In the genomic region with DNA sequence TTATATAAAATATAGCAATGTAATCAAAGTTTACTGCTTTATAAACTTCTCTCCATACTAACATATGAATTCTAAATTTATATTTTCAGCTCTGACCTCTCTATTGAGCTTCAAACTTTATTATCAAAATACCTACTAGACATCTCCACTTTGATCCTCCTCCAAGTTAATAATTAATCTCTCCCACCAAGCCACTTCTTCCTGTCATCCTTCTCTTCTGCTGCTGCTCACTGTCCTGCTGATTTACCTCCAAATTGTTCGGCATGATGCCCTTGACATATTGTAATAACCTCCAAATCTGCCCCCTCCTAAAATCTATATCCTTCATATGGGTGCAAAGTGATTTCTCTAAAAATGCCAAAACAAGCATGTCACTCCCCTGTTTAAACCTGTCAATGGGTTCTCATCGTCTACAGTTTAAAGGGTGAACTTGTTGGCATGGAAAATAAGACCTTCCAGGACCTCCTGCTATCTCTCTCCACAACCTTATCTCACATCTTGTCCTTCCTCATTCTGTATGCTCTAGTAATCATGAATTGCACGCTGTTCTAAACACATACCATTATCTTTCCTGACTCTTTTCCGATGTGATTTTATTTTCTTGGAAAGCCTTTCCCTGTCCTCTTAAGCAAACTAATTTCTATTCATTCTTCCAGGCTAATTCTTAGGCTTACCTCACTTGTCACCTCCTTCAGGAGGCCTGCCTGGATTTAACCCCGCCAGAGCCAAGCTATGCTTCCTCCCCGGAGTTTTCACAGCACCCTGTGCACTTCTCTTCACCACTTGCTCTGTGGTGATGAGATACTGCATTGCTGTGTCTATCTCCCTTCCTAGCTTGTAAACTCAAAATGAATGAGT, we compare ENCODE assay signal across 18 cellular contexts. TPM values are rescaled to one million over a fixed set of nuclear protein-coding genes. Genes with fewer than 3 reads are reported as not detected.
DNase-seq lines count a peak whose midpoint lies in the region; ATAC-seq, FAIRE-seq and TF ChIP-seq lines count a peak whose summit lies in the region.
"Had no signal": no experiment of that assay in that cellular context is flagged by ENCODE, and none has a peak within 500 bp of the region (broad histone marks: within the 10 kb centered on the region; RNA-seq: fewer than 3 reads in every experiment).

No MANE protein-coding gene starts in this region.

- DNase-seq in A549 (ENCODE audit: low read depth in 1 of 2, low spot score in 1 of 2) (no peak), GM19239 (ENCODE audit: insufficient read length, low spot score) (no peak), kidney tubule cell (ENCODE audit: low spot score) (peak; percentile 21), HFFc6 (no peak), suprapubic skin (ENCODE audit: low spot score in 2 of 2) (no peak), T-helper 9 cell (no peak)
- DNase-seq: EL, Karpas-422, NCI-H1417, NCI-H2081 treated with DMSO at 0.1 percent for 48 hours, OCI-M1 had no signal

- POLR2A ChIA-PET in A549 (lab: Yijun Ruan, JAX), result no interaction called here

- ATAC-seq in A549, result no peak
- ATAC-seq: HCT116 had no signal

- no peak for TF ChIP-seq EP300 in A549 (IDR thresholded peaks at IDR 0.05)
- no peak for TF ChIP-seq EP300 in suprapubic skin (IDR thresholded peaks at IDR 0.05)

- H3K4me1 ChIP-seq in A549, result no peaks in the 10 kb centered on the region
- H3K4me1 ChIP-seq in suprapubic skin, result peaks cover 22% of the 10 kb centered on the region

- peaks cover 24% of the 10 kb centered on the region for H3K4me1 Mint-ChIP-seq in HFFc6 (ENCODE audit: low read depth)
- H3K4me1 Mint-ChIP-seq: B cell, CD14-positive monocyte, IgD-negative memory B cell had no signal

- TF ChIP-seq CTCF in A549 (IDR thresholded peaks at IDR 0.05) (no peak), VCaP (conservative IDR thresholded peaks at IDR 0.05) (no peak), HFFc6 (IDR thresholded peaks at IDR 0.05) (no peak), suprapubic skin (IDR thresholded peaks at IDR 0.05) (no peak)

- FAIRE-seq in A549 (lab: Jason Lieb, UNC) (no peak), GM19239 (lab: Jason Lieb, UNC) (peak; percentile 21)
- FAIRE-seq: H1, HTR-8/SVneo had no signal

- no peak overlapping the region for H3K27ac ChIP-seq in A549
- H3K27ac ChIP-seq in VCaP, result peak overlapping the region; percentile 67
- H3K27ac ChIP-seq in suprapubic skin, result no peak overlapping the region

- no peaks in the 10 kb centered on the region for H3K9me3 Mint-ChIP-seq in HFFc6
- H3K9me3 Mint-ChIP-seq: CD14-positive monocyte, IgD-negative memory B cell had no signal

- H3K4me3 Mint-ChIP-seq in HFFc6, result no peak overlapping the region
- H3K4me3 Mint-ChIP-seq: B cell, CD14-positive monocyte, IgD-negative memory B cell had no signal

- TF ChIP-seq RAD21 in A549 (conservative IDR thresholded peaks at IDR 0.05 in 1 of 2, IDR thresholded peaks at IDR 0.05 in 1 of 2), result no peak

- CTCF ChIA-PET in A549 (lab: Yijun Ruan, JAX), result no interaction called here

- H3K4me3 ChIP-seq in A549 (no peak overlapping the region), suprapubic skin (no peak overlapping the region)

- H3K27me3 ChIP-seq in suprapubic skin, result no peaks in the 10 kb centered on the region

- H3K4me2 ChIP-seq in A549, result no peak overlapping the region

- peaks cover 6% of the 10 kb centered on the region; the same call in 1 of the 2 replicates for H3K27me3 Mint-ChIP-seq in HFFc6 (ENCODE audit: insufficient read depth)
- H3K27me3 Mint-ChIP-seq: IgD-negative memory B cell had no signal

- H3K36me3 ChIP-seq in suprapubic skin, result no peaks in the 10 kb centered on the region

- H3K9me3 ChIP-seq in A549 (no peaks in the 10 kb centered on the region), suprapubic skin (no peaks in the 10 kb centered on the region)

- 84% methylated on average over 6 of the region's 6 CpGs for WGBS in A549 (ENCODE audit: missing lambda C conversion rate)
- WGBS in suprapubic skin, result 87% methylated on average over 6 of the region's 6 CpGs

- H3K36me3 Mint-ChIP-seq in HFFc6 (ENCODE audit: low read depth), result no peaks in the 10 kb centered on the region
- H3K36me3 Mint-ChIP-seq: CD14-positive monocyte had no signal

- H3K27ac Mint-ChIP-seq in HFFc6, result no peak overlapping the region
- H3K27ac Mint-ChIP-seq: B cell, CD14-positive monocyte, IgD-negative memory B cell had no signal

- no peak for TF ChIP-seq POLR2A in A549 (IDR thresholded peaks at IDR 0.05; ENCODE audit: low read length)
- no peak for TF ChIP-seq POLR2A in suprapubic skin (IDR thresholded peaks at IDR 0.05)

TF ChIP-seq in A549, 52 proteins besides CTCF, POLR2A, EP300 and RAD21:
- TF ChIP-seq CBX2 (IDR thresholded peaks at IDR 0.05; ENCODE audit: borderline replicate concordance, low read depth) (no peak), ZFP36 (IDR thresholded peaks at IDR 0.05; ENCODE audit: borderline replicate concordance, partially characterized antibody) (peak; percentile 30), ZNF302 (CRISPR knock-in tag; IDR thresholded peaks at IDR 0.05) (no peak)

RNA-seq across cellular contexts. Expression of a gene that starts 52.1 kb away (rescaled TPM):
- polyA plus RNA-seq in A549 (2011; rRNA removed) (20.2 and 27.3 TPM in 2 replicates), A549 (2017; fragmentation: RNase III; extraction: RNeasy Plus Mini Kit Qiagen cat#74134 plus additional on column Dnase treatment) (40.4 to 47.5 TPM (median 45.6 TPM) in 3 replicates)
- polyA plus RNA-seq in A549 (2012; cell fraction: cytosol; rRNA removed), result 7.2 and 8.7 TPM in 2 replicates
- polyA plus RNA-seq in A549 (2012; cell fraction: nucleus; rRNA removed), result 5.0 and 5.3 TPM in 2 replicates
- 4.4 and 5.1 TPM in 2 replicates for polyA minus RNA-seq in A549 (2011; rRNA and poly(A)+ RNA removed)
- 10 to 100 TPM; 59.0 to 79.2 (median 62.8) TPM for total RNA-seq in HFFc6 (2021; fragmentation: NEBNext Ultra II Directional; extraction: Animal tissue kit (Norgen Biotek cat#: 25700))
- 10 to 100 TPM; 14.2 to 18.3 (median 15.9) TPM for total RNA-seq in suprapubic skin
